Comparison of ENCODE assay signal across 17 cellular contexts in the genomic region with DNA sequence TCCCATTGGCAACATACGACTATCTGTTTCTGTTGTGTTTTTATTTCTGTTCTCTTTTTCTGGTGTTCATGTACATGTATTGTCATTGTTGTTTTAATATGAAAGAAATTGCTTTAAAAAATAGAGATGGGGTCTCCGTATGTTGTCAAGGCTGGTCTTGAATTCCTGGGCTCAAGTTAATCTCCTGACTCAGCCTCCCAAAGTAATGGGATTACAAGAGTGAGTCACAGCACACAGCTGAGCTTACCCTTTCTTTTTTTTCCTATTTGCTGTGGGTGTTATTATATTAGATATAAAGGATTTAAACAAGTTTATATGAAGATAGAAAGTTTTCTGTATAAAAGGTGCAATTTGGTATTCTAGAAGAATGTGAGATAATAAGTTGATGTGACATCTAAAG.
"Had no signal": no experiment of that assay in that cellular context is flagged by ENCODE, and none has a peak within 500 bp of the region (broad histone marks: within the 10 kb centered on the region; RNA-seq: fewer than 3 reads in every experiment).

No MANE protein-coding gene starts in this region.

- H3K9me3 ChIP-seq: esophagus muscularis mucosa, heart right ventricle, left lung, psoas muscle, tibial artery had no signal

- H3K27me3 ChIP-seq: brain microvascular endothelial cell, esophagus muscularis mucosa, heart right ventricle, left lung, tibial artery had no signal

- H3K4me1 ChIP-seq: esophagus muscularis mucosa, heart right ventricle, left lung, psoas muscle, tibial artery had no signal

- H3K27ac Mint-ChIP-seq: activated CD4-positive, alpha-beta T cell treated with anti-CD3 and anti-CD28 coated beads, Interleukin-2, amount 10 ng/mL, durations not matched to agents 7 days and 5 days; activated naive CD4-positive, alpha-beta T cell treated with anti-CD3 and anti-CD28 coated beads, Interleukin-2, amount 10 ng/mL, durations not matched to agents 7 days and 5 days; activated T-helper 2 cell treated with anti-CD3 and anti-CD28 coated beads, Interferon-gamma antibody, Interleukin-2, Interleukin-4, amounts not matched to agents 10 μg/mL and 5 μg/mL and 100 μg/mL, durations not matched to agents 14 hours and 24 hours and 36 hours; memory B cell; nephron progenitor cell; T-helper 1 cell treated with Interleukin-12 subunit alpha and Interleukin-12 subunit beta and Interleukin-4 antibody, amounts not matched to agents 30 μg/mL and 1 μg/mL, for 36 hours had no signal

- H3K9me3 Mint-ChIP-seq: activated CD4-positive, alpha-beta T cell treated with anti-CD3 and anti-CD28 coated beads, Interleukin-2, amount 10 ng/mL, durations not matched to agents 7 days and 5 days; activated naive CD4-positive, alpha-beta T cell treated with anti-CD3 and anti-CD28 coated beads, Interleukin-2, amount 10 ng/mL, durations not matched to agents 7 days and 5 days; nephron progenitor cell; T-helper 1 cell treated with Interleukin-12 subunit alpha and Interleukin-12 subunit beta and Interleukin-4 antibody, amounts not matched to agents 30 μg/mL and 1 μg/mL, for 36 hours had no signal

- H3K36me3 Mint-ChIP-seq: activated naive CD4-positive, alpha-beta T cell treated with anti-CD3 and anti-CD28 coated beads, Interleukin-2, amount 10 ng/mL, durations not matched to agents 7 days and 5 days; memory B cell had no signal

- ATAC-seq: heart right ventricle, left lung, psoas muscle had no signal

- H3K4me3 ChIP-seq: esophagus muscularis mucosa, heart right ventricle, left lung, psoas muscle, tibial artery had no signal

- DNase-seq: activated CD4-positive, alpha-beta T cell treated with anti-CD3 and anti-CD28 coated beads, Interleukin-2, amount 10 ng/mL, durations not matched to agents 7 days and 5 days; activated CD4-positive, CD25-positive, alpha-beta regulatory T cell; activated CD8-positive, alpha-beta memory T cell treated with anti-CD3 and anti-CD28 coated beads for 24 hours; activated naive CD4-positive, alpha-beta T cell treated with anti-CD3 and anti-CD28 coated beads, Interleukin-2, amount 10 ng/mL, durations not matched to agents 7 days and 5 days; activated T-cell treated with anti-CD3 and anti-CD28 coated beads for 4 hours; brain microvascular endothelial cell; heart right ventricle; islet precursor cell; left lung; nephron progenitor cell; psoas muscle; stimulated activated CD4-positive, alpha-beta T cell treated with anti-CD3 and anti-CD28 coated beads, Interleukin-15, amount 100 ng/mL, for 24 hours; tibial artery had no signal

- H3K27ac ChIP-seq: brain microvascular endothelial cell, esophagus muscularis mucosa, heart right ventricle, left lung, psoas muscle, tibial artery had no signal

- H3K36me3 ChIP-seq: brain microvascular endothelial cell, esophagus muscularis mucosa, heart right ventricle, left lung, tibial artery had no signal

- H3K4me3 Mint-ChIP-seq: activated CD4-positive, alpha-beta T cell treated with anti-CD3 and anti-CD28 coated beads, Interleukin-2, amount 10 ng/mL, durations not matched to agents 7 days and 5 days; activated naive CD4-positive, alpha-beta T cell treated with anti-CD3 and anti-CD28 coated beads, Interleukin-2, amount 10 ng/mL, durations not matched to agents 7 days and 5 days; memory B cell; nephron progenitor cell; T-helper 1 cell treated with Interleukin-12 subunit alpha and Interleukin-12 subunit beta and Interleukin-4 antibody, amounts not matched to agents 30 μg/mL and 1 μg/mL, for 36 hours had no signal

- H3K4me1 Mint-ChIP-seq: activated CD4-positive, alpha-beta T cell treated with anti-CD3 and anti-CD28 coated beads, Interleukin-2, amount 10 ng/mL, durations not matched to agents 7 days and 5 days; activated naive CD4-positive, alpha-beta T cell treated with anti-CD3 and anti-CD28 coated beads, Interleukin-2, amount 10 ng/mL, durations not matched to agents 7 days and 5 days; memory B cell; nephron progenitor cell had no signal

- H3K27me3 Mint-ChIP-seq: activated CD4-positive, alpha-beta T cell treated with anti-CD3 and anti-CD28 coated beads, Interleukin-2, amount 10 ng/mL, durations not matched to agents 7 days and 5 days; activated naive CD4-positive, alpha-beta T cell treated with anti-CD3 and anti-CD28 coated beads, Interleukin-2, amount 10 ng/mL, durations not matched to agents 7 days and 5 days; memory B cell had no signal
